ENCODE assay signal across 17 cellular contexts in genomic region chr2:54475285-54475684, GRCh38. TPM values are rescaled to one million over a fixed set of nuclear protein-coding genes. Genes with fewer than 3 reads are reported as not detected.
DNase-seq lines count a peak whose midpoint lies in the region; ATAC-seq and TF ChIP-seq lines count a peak whose summit lies in the region.
"Had no signal": no experiment of that assay in that cellular context is flagged by ENCODE, and none has a peak within 500 bp of the region (broad histone marks: within the 10 kb centered on the region; RNA-seq: fewer than 3 reads in every experiment).

No MANE protein-coding gene starts in this region.

- H3K27me3 Mint-ChIP-seq in chondrocyte (ENCODE audit: low read depth) (no peaks in the 10 kb centered on the region), mesothelial cell of epicardium (ENCODE audit: low read depth) (no peaks in the 10 kb centered on the region)

- H3K18ac ChIP-seq in IMR-90 (ENCODE audit: low read depth, low read length), result no peak overlapping the region

- TF ChIP-seq CTCF in IMR-90 (conservative IDR thresholded peaks at IDR 0.05; ENCODE audit: low read depth, low read length), result no peak
- TF ChIP-seq CTCF in chondrocyte (IDR thresholded peaks at IDR 0.05), result no peak
- TF ChIP-seq CTCF in mesothelial cell of epicardium (IDR thresholded peaks at IDR 0.05; ENCODE audit: unreplicated experiment), result no peak
- TF ChIP-seq CTCF in thyroid gland (IDR thresholded peaks at IDR 0.05), result no peak

- no peak overlapping the region for H4K5ac ChIP-seq in IMR-90 (ENCODE audit: low read depth, low read length)

- H3K9me3 Mint-ChIP-seq in chondrocyte (ENCODE audit: low read depth) (no peaks in the 10 kb centered on the region), mesothelial cell of epicardium (no peaks in the 10 kb centered on the region)

- H3K4me3 ChIP-seq in IMR-90 (ENCODE audit: insufficient read depth, low read depth, low read length) (no peak overlapping the region), thyroid gland (replicated peaks in 1 of 3) (no peak overlapping the region)

- H3K23ac ChIP-seq in IMR-90 (ENCODE audit: low read depth, low read length), result no peak overlapping the region

- H3K4me2 ChIP-seq in IMR-90 (ENCODE audit: low read depth, low read length), result no peak overlapping the region

- H3K4me1 ChIP-seq in IMR-90 (ENCODE audit: control insufficient read depth, insufficient read depth, low read length) (peaks cover 16% of the 10 kb centered on the region), thyroid gland (peaks cover 62 to 64% of the 10 kb centered on the region in 2 donors)

- ATAC-seq in IMR-90 (ENCODE audit: low read depth) (no peak), HG03342 (IDR thresholded peaks at IDR 0.05; ENCODE audit: unreplicated experiment) (no peak)

- peaks cover 25 to 65% of the 10 kb centered on the region in 2 experiments for H3K79me1 ChIP-seq in IMR-90 (ENCODE audit: low read depth in 1 of 2, low read length in 2 of 2)

- intact Hi-C loops in IMR-90 (cut with micrococcal nuclease), result no loop called here
- intact Hi-C loops in thyroid gland (cut with DNase I), result no loop called here

- H3K4ac ChIP-seq in IMR-90 (ENCODE audit: low read depth, low read length), result no peak overlapping the region

- H3K4me1 Mint-ChIP-seq in chondrocyte (ENCODE audit: low read depth) (peaks cover 88% of the 10 kb centered on the region), mesothelial cell of epicardium (peaks cover 66% of the 10 kb centered on the region)
- H3K4me1 Mint-ChIP-seq: CD14-positive monocyte had no signal

- H3K56ac ChIP-seq in IMR-90 (ENCODE audit: extremely low read depth, insufficient read depth, low read length), result no peak overlapping the region

- WGBS in IMR-90 (ENCODE audit: extremely low coverage in 2 of 2, insufficient read length in 1 of 2), 2 experiments, result no CpG with 5 or more reads among the region's 3 CpGs
- WGBS in thyroid gland, 2 donors, result 62 to 64% methylated on average over 3 of the region's 3 CpGs

- peak overlapping the region; percentile 54 for H2AK5ac ChIP-seq in IMR-90 (ENCODE audit: low read depth, low read length)

- DNase-seq in IMR-90, result no peak
- DNase-seq in chondrocyte (ENCODE audit: low spot score), result no peak
- no peak for DNase-seq in mesothelial cell of epicardium (ENCODE audit: low spot score in 2 of 2, unreplicated experiment in 2 of 2)
- peak; percentile 40 for DNase-seq in thyroid gland
- no peak for DNase-seq in iPS-NIHi11 (ENCODE audit: low spot score)
- DNase-seq in DMS53 (lab: John Stamatoyannopoulos, UW), result no peak
- DNase-seq: ACHN, AML-193, Caco-2, H7, Kasumi-1, NCI-H1105 treated with DMSO at 0.1 percent for 48 hours, NCI-H187 treated with DMSO at 0.1 percent for 48 hours, NCI-H69, SHP77 treated with DMSO at 0.1 percent for 48 hours had no signal

- H2BK15ac ChIP-seq in IMR-90 (ENCODE audit: low read depth, low read length), result no peak overlapping the region

- in situ Hi-C loops in IMR-90 (cut with MboI; ENCODE audit: low sequenced_read_pairs), result no loop called here

- no peak overlapping the region for H3K9ac ChIP-seq in IMR-90 (ENCODE audit: low read depth, low read length)

- H3K27me3 ChIP-seq in IMR-90 (ENCODE audit: control insufficient read depth, insufficient read depth, low read length) (no peaks in the 10 kb centered on the region), thyroid gland (no peaks in the 10 kb centered on the region)

- TF ChIP-seq RAD21 in IMR-90 (IDR thresholded peaks at IDR 0.05; ENCODE audit: low read length), result no peak

- H2AFZ ChIP-seq in IMR-90 (replicated peaks; ENCODE audit: low read length, poor library complexity), result no peak overlapping the region

- POLR2A ChIA-PET in IMR-90 (lab: Charles Lee; ENCODE audit: unreplicated experiment), result no interaction called here

- no peak overlapping the region for H2BK120ac ChIP-seq in IMR-90 (ENCODE audit: low read depth, low read length)

- peak overlapping the region; percentile 79 for H3K27ac Mint-ChIP-seq in chondrocyte (ENCODE audit: unreplicated experiment)
- peak overlapping the region; percentile 87 for H3K27ac Mint-ChIP-seq in mesothelial cell of epicardium
- H3K27ac Mint-ChIP-seq: CD14-positive monocyte had no signal

- dilution Hi-C loops in IMR-90 (cut with HindIII; ENCODE audit: low sequenced_read_pairs, unreplicated experiment), result no loop called here

- H4K8ac ChIP-seq in IMR-90 (ENCODE audit: low read depth in 2 of 2, low read length in 2 of 2), result no peak overlapping the region

- no peaks in the 10 kb centered on the region for H3K9me3 ChIP-seq in IMR-90 (ENCODE audit: control insufficient read depth, insufficient read depth, low read length)
- H3K9me3 ChIP-seq in thyroid gland, result no peaks in the 10 kb centered on the region
- H3K9me3 ChIP-seq: Caco-2 had no signal

- peaks cover 26% of the 10 kb centered on the region for H3K9me1 ChIP-seq in IMR-90 (ENCODE audit: insufficient read depth, low read length)

- CTCF ChIA-PET in IMR-90 (lab: Yijun Ruan, JAX), result no interaction called here

- no peak overlapping the region for H2BK5ac ChIP-seq in IMR-90 (ENCODE audit: low read depth, low read length, poor library complexity, severe bottlenecking)

- H3K14ac ChIP-seq in IMR-90 (replicated peaks; ENCODE audit: low read depth, low read length), result peak overlapping the region; percentile 55

- H4K91ac ChIP-seq in IMR-90 (ENCODE audit: insufficient read depth, low read depth, low read length), result no peak overlapping the region

- H2AK9ac ChIP-seq in IMR-90 (replicated peaks; ENCODE audit: low read depth, low read length, poor library complexity), result no peak overlapping the region

- TF ChIP-seq POLR2A in IMR-90 (IDR thresholded peaks at IDR 0.05; ENCODE audit: low read depth, low read length) (no peak), thyroid gland (IDR thresholded peaks at IDR 0.05) (no peak)

- H3K36me3 Mint-ChIP-seq in chondrocyte (ENCODE audit: low read depth) (no peaks in the 10 kb centered on the region), mesothelial cell of epicardium (peaks cover 5% of the 10 kb centered on the region)
- H3K36me3 Mint-ChIP-seq: CD14-positive monocyte had no signal

- H3K4me3 Mint-ChIP-seq in chondrocyte (ENCODE audit: unreplicated experiment), result no peak overlapping the region
- no peak overlapping the region for H3K4me3 Mint-ChIP-seq in mesothelial cell of epicardium
- H3K4me3 Mint-ChIP-seq: CD14-positive monocyte had no signal

- H2BK20ac ChIP-seq in IMR-90 (ENCODE audit: low read depth, low read length), result no peak overlapping the region

- H3K27ac ChIP-seq in IMR-90 (ENCODE audit: insufficient read depth, low read length) (no peak overlapping the region), thyroid gland (peak overlapping the region in 2 of 3 donors; percentile 48 to 59)

- BruUV-seq in IMR-90 (replicated peaks; lab: Mats Ljungman, UMichigan), result no TSS peak

- H3K36me3 ChIP-seq in IMR-90 (ENCODE audit: control insufficient read depth, insufficient read depth, low read length) (no peaks in the 10 kb centered on the region), thyroid gland (no peaks in the 10 kb centered on the region)

- peaks cover 54% of the 10 kb centered on the region for H4K20me1 ChIP-seq in IMR-90 (ENCODE audit: insufficient read depth, low read length)

TF ChIP-seq in IMR-90, 13 proteins besides CTCF, POLR2A, EP300 and RAD21:
- no peak for TF ChIP-seq NFE2L2 (IDR thresholded peaks at IDR 0.05; ENCODE audit: low read depth, low read length)
- no peak for TF ChIP-seq CHD1 (IDR thresholded peaks at IDR 0.05; ENCODE audit: low read depth, low read length)
- TF ChIP-seq MXI1 (IDR thresholded peaks at IDR 0.05; ENCODE audit: borderline replicate concordance, low read depth, low read length), result no peak
- no peak for TF ChIP-seq RFX5 (IDR thresholded peaks at IDR 0.05; ENCODE audit: low read depth, low read length)
- TF ChIP-seq CEBPB (IDR thresholded peaks at IDR 0.05; ENCODE audit: low read depth, low read length), result no peak
- TF ChIP-seq MAZ (IDR thresholded peaks at IDR 0.05; ENCODE audit: borderline replicate concordance, low read depth, low read length), result no peak
- no peak for TF ChIP-seq USF2 (IDR thresholded peaks at IDR 0.05; ENCODE audit: low read depth, low read length)
- no peak for TF ChIP-seq FOS (IDR thresholded peaks at IDR 0.05; ENCODE audit: low read depth, low read length)
- no peak for TF ChIP-seq RCOR1 (IDR thresholded peaks at IDR 0.05; ENCODE audit: insufficient replicate concordance, low read length)
- TF ChIP-seq ELK1 (IDR thresholded peaks at IDR 0.05; ENCODE audit: borderline replicate concordance, low read depth, low read length), result no peak
- TF ChIP-seq SMC3 (IDR thresholded peaks at IDR 0.05; ENCODE audit: low read depth, low read length), result no peak
- TF ChIP-seq BHLHE40 (IDR thresholded peaks at IDR 0.05; ENCODE audit: low read depth, low read length), result no peak
- no peak for TF ChIP-seq MAFK (IDR thresholded peaks at IDR 0.05; ENCODE audit: low read depth, low read length)

RNA-seq across cellular contexts. Expression of gene SPTBN1, which starts 19.2 kb away (rescaled TPM):
- total RNA-seq in IMR-90 (2012; rRNA removed) (230 and 241 TPM in 2 replicates), chondrocyte (275 to 297 TPM (median 293 TPM) in 3 replicates), mesothelial cell of epicardium (265 to 281 TPM (median 271 TPM) in 3 replicates), thyroid gland (100 to 1,000 TPM; 381 to 513 (median 419) TPM)
- polyA plus RNA-seq in IMR-90 (2012; rRNA removed), result 46.0 and 49.1 TPM in 2 replicates
- 12.4 and 14.0 TPM in 2 replicates for polyA plus RNA-seq in IMR-90 (2012; cell fraction: cytosol; rRNA removed)
- 94.7 and 199 TPM in 2 replicates for polyA plus RNA-seq in IMR-90 (2012; cell fraction: nucleus; rRNA removed; ENCODE audit: low replicate concordance)

Comparison
In these comparisons a context has a peak if more than half of its experiments do, and no peak if none do; other contexts are left out.
1. DNase-seq: peak in thyroid gland (2 of 2); none in IMR-90 (single experiment), chondrocyte (single experiment), mesothelial cell of epicardium (0 of 2), iPS-NIHi11 (single experiment) and DMS53 (single experiment).